In genomic region chr1:143720087-143721023, GRCh38 we compare ENCODE assay signal across 9 cellular contexts.
DNase-seq lines count a peak whose midpoint lies in the region; ATAC-seq and TF ChIP-seq lines count a peak whose summit lies in the region.
"Had no signal": no experiment of that assay in that cellular context is flagged by ENCODE, and none has a peak within 500 bp of the region (broad histone marks: within the 10 kb centered on the region; RNA-seq: fewer than 3 reads in every experiment).

No MANE protein-coding gene starts in this region.

- H3K9me3 Mint-ChIP-seq in T-helper 2 cell treated with Interferon-gamma antibody and Interleukin-4, amounts not matched to agents 5 μg/mL and 100 μg/mL, for 36 hours: no peaks in the 10 kb centered on the region

- H3K27ac ChIP-seq in left ventricle myocardium inferior (replicated peaks) (no peak overlapping the region), iPS-18a (ENCODE audit: low read length) (no peak overlapping the region), upper lobe of right lung (no peak overlapping the region)

- H3K4me3 Mint-ChIP-seq in T-helper 2 cell treated with Interferon-gamma antibody and Interleukin-4, amounts not matched to agents 5 μg/mL and 100 μg/mL, for 36 hours: peak overlapping the region; percentile 51

- ATAC-seq in left cardiac atrium (peak in 1 of 2 donors; percentile 84), upper lobe of right lung (peak; percentile 83), HG03045 (IDR thresholded peaks at IDR 0.05; ENCODE audit: unreplicated experiment) (no peak), HG03159 (IDR thresholded peaks at IDR 0.05; ENCODE audit: unreplicated experiment) (no peak)
- ATAC-seq: activated CD4-positive, CD25-positive, alpha-beta regulatory T cell treated with anti-CD3 and anti-CD28 coated beads, Interleukin-2, amount 50 U/mL, for 24 hours had no signal

- intact Hi-C loops in left cardiac atrium (cut with DNase I) (no loop called here), left ventricle myocardium inferior (cut with micrococcal nuclease) (no loop called here), upper lobe of right lung (cut with DNase I) (no loop called here)

- H3K4me3 ChIP-seq in left ventricle myocardium inferior (no peak overlapping the region), iPS-18a (ENCODE audit: low read length) (peak overlapping the region; percentile 16), upper lobe of right lung (no peak overlapping the region)

- H3K27ac Mint-ChIP-seq in T-helper 2 cell treated with Interferon-gamma antibody and Interleukin-4, amounts not matched to agents 5 μg/mL and 100 μg/mL, for 36 hours: peak overlapping the region; percentile 33

- peak; percentile 37 for DNase-seq in left cardiac atrium
- DNase-seq in left ventricle myocardium inferior: no peak
- peak; percentile 7 for DNase-seq in T-helper 2 cell treated with Interferon-gamma antibody and Interleukin-4, amounts not matched to agents 5 μg/mL and 100 μg/mL, for 36 hours (ENCODE audit: low spot score)
- DNase-seq in upper lobe of right lung: peak; percentile 76
- no peak for DNase-seq in NCI-H1105 (lab: John Stamatoyannopoulos, UW)

- TF ChIP-seq CTCF in left ventricle myocardium inferior (IDR thresholded peaks at IDR 0.05; ENCODE audit: borderline replicate concordance): no peak
- no peak for TF ChIP-seq CTCF in upper lobe of right lung (IDR thresholded peaks at IDR 0.05)

- H3K27me3 Mint-ChIP-seq in T-helper 2 cell treated with Interferon-gamma antibody and Interleukin-4, amounts not matched to agents 5 μg/mL and 100 μg/mL, for 36 hours (ENCODE audit: low read depth): peaks cover 51% of the 10 kb centered on the region

- H3K9me3 ChIP-seq in left ventricle myocardium inferior (replicated peaks): no peaks in the 10 kb centered on the region
- no peaks in the 10 kb centered on the region for H3K9me3 ChIP-seq in iPS-18a (ENCODE audit: control insufficient read depth, low read depth, low read length)
- no peaks in the 10 kb centered on the region for H3K9me3 ChIP-seq in upper lobe of right lung

- H3K27me3 ChIP-seq in left ventricle myocardium inferior (ENCODE audit: low read depth) (peaks cover 99% of the 10 kb centered on the region), iPS-18a (ENCODE audit: control insufficient read depth, insufficient read depth, low read length) (no peaks in the 10 kb centered on the region), upper lobe of right lung (peaks cover 61% of the 10 kb centered on the region)

- no peaks in the 10 kb centered on the region for H3K4me1 ChIP-seq in left ventricle myocardium inferior
- H3K4me1 ChIP-seq in iPS-18a (ENCODE audit: control insufficient read depth, low read depth, low read length): no peaks in the 10 kb centered on the region
- no peaks in the 10 kb centered on the region for H3K4me1 ChIP-seq in upper lobe of right lung

- H3K36me3 ChIP-seq in left ventricle myocardium inferior: no peaks in the 10 kb centered on the region
- no peaks in the 10 kb centered on the region for H3K36me3 ChIP-seq in iPS-18a (ENCODE audit: control insufficient read depth, low read depth, low read length)
- H3K36me3 ChIP-seq in upper lobe of right lung: no peaks in the 10 kb centered on the region

- no peaks in the 10 kb centered on the region for H3K36me3 Mint-ChIP-seq in T-helper 2 cell treated with Interferon-gamma antibody and Interleukin-4, amounts not matched to agents 5 μg/mL and 100 μg/mL, for 36 hours (ENCODE audit: low read depth)

- peaks cover 3% of the 10 kb centered on the region for H3K4me1 Mint-ChIP-seq in T-helper 2 cell treated with Interferon-gamma antibody and Interleukin-4, amounts not matched to agents 5 μg/mL and 100 μg/mL, for 36 hours (ENCODE audit: low read depth)

- no peak overlapping the region for H3K9ac ChIP-seq in iPS-18a (ENCODE audit: low read length)

Comparison
In these comparisons a context has a peak if more than half of its experiments do, and no peak if none do; other contexts are left out.
1. DNase-seq: peak in left cardiac atrium (single experiment), T-helper 2 cell treated with Interferon-gamma antibody and Interleukin-4, amounts not matched to agents 5 μg/mL and 100 μg/mL, for 36 hours (single experiment) and upper lobe of right lung (single experiment); none in left ventricle myocardium inferior (single experiment) and NCI-H1105 (single experiment).